In the genomic region with DNA sequence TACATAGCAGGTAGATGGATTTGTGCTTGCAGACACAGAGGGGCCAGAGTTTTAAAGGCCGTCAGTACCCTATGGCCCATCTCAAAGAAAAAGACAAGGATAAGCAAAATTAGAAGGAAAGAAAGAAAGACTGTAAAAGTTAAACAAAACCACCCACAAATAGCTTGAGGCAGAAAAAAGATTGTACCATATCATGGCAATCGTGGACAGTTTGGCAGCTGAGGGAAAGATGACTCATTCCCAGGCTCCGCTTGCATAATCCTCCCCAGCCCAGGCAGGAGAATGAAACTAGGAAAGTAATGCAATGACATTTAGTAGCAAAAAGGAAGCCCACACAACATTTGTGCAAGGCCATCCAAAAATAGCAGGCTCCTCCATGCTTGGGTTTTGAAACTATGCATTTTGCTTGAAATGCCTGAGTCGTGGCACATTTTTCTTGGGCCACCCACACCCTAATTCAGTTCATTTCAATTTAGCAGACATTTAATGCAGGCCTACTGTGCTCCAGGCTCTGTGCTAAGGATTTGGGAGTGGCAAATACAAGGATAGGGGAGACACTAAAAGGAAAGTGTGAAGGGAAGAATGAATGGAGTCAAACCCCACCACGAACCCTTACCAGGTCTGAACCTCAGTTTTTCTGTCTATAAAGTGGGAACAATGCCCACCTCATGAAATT, we compare ENCODE assay signal across 8 cellular contexts. TPM values are rescaled to one million over a fixed set of nuclear protein-coding genes. Genes with fewer than 3 reads are reported as not detected.
DNase-seq lines count a peak whose midpoint lies in the region; ATAC-seq and TF ChIP-seq lines count a peak whose summit lies in the region.

No MANE protein-coding gene starts in this region.

- intact Hi-C loops in CD14-positive monocyte (cut with micrococcal nuclease) (loop anchor here in 1 of 2 donors (10.0 kb wide), 1 partner anchor 60 kb away; no protein-coding TSS in a partner anchor), IMR-90 (cut with micrococcal nuclease) (loop anchor here (1.0 kb wide), 1 partner anchor 41 kb away; the partner anchor contains the start of gene SMAD3), posterior cingulate gyrus (cut with DNase I) (loop anchor here (10.0 kb wide), 1 partner anchor 60 kb away; no protein-coding TSS in a partner anchor)

- H4K5ac ChIP-seq in IMR-90 (ENCODE audit: low read depth, low read length), result peak overlapping the region; percentile 68

- peak overlapping the region; percentile 99 for H2BK20ac ChIP-seq in IMR-90 (ENCODE audit: low read depth, low read length)

- CTCF ChIA-PET in IMR-90 (lab: Yijun Ruan, JAX), result interaction anchor here (1.5 kb wide), 1 partner anchor 77 kb away, joined by 3 read pairs; no protein-coding TSS in a partner anchor

- H3K4me3 ChIP-seq in IMR-90 (ENCODE audit: insufficient read depth, low read depth, low read length) (no peak overlapping the region), gastroesophageal sphincter (no peak overlapping the region)

- in situ Hi-C loops in IMR-90 (cut with MboI; ENCODE audit: low sequenced_read_pairs), result no loop called here

- peak overlapping the region; percentile 98 for H2BK120ac ChIP-seq in IMR-90 (ENCODE audit: low read depth, low read length)

- DNase-seq in CD14-positive monocyte (ENCODE audit: low spot score), result peak; percentile 90
- peak; percentile 97 for DNase-seq in IMR-90
- DNase-seq in activated T-cell treated with anti-CD3 and anti-CD28 coated beads, Interleukin-2, amount 50 U/mL, for 24 hours, result no peak
- peak in 7 of 10 donors; percentile 49 to 92 (median 70) for DNase-seq in posterior cingulate gyrus
- no peak for DNase-seq in GM19238 (ENCODE audit: insufficient read length, low spot score)

- peaks cover 0 to 20% of the 10 kb centered on the region in 2 experiments; a peak in 2 of 4 replicates for H3K79me1 ChIP-seq in IMR-90 (ENCODE audit: low read depth in 1 of 2, low read length in 2 of 2)

- no peak for TF ChIP-seq RAD21 in IMR-90 (IDR thresholded peaks at IDR 0.05; ENCODE audit: low read length)

- H3K56ac ChIP-seq in IMR-90 (ENCODE audit: extremely low read depth, insufficient read depth, low read length), result peak overlapping the region; percentile 65

- peak overlapping the region; percentile 47 to 70 for H3K4me3 Mint-ChIP-seq in CD14-positive monocyte
- no peak overlapping the region for H3K4me3 Mint-ChIP-seq in activated T-cell treated with anti-CD3 and anti-CD28 coated beads, Interleukin-2, amount 50 U/mL, for 24 hours

- no TSS peak for BruUV-seq in IMR-90 (replicated peaks; lab: Mats Ljungman, UMichigan)

- peak overlapping the region; percentile 81 for H2BK5ac ChIP-seq in IMR-90 (ENCODE audit: low read depth, low read length, poor library complexity, severe bottlenecking)

- no peak for TF ChIP-seq CTCF in CD14-positive monocyte (IDR thresholded peaks at IDR 0.05)
- TF ChIP-seq CTCF in IMR-90 (conservative IDR thresholded peaks at IDR 0.05; ENCODE audit: low read depth, low read length), result no peak
- TF ChIP-seq CTCF in gastroesophageal sphincter (IDR thresholded peaks at IDR 0.05), result no peak

- POLR2A ChIA-PET in IMR-90 (lab: Charles Lee; ENCODE audit: unreplicated experiment), result interaction anchor here (0.6 kb wide), 1 partner anchor 41 kb away, joined by 3 read pairs; the partner anchor contains the start of gene SMAD3

- H3K4ac ChIP-seq in IMR-90 (ENCODE audit: low read depth, low read length), result peak overlapping the region; percentile 98

- H3K4me2 ChIP-seq in IMR-90 (ENCODE audit: low read depth, low read length), result peak overlapping the region; percentile 52

- peaks cover 0 to 2% (median 0%) of the 10 kb centered on the region in 3 donors for H3K27me3 Mint-ChIP-seq in CD14-positive monocyte (ENCODE audit: low read depth in 3 of 3)
- peaks cover 3% of the 10 kb centered on the region for H3K27me3 Mint-ChIP-seq in activated T-cell treated with anti-CD3 and anti-CD28 coated beads, Interleukin-2, amount 50 U/mL, for 24 hours

- peak; percentile 79 for ATAC-seq in IMR-90 (ENCODE audit: low read depth)
- peak; percentile 95 for ATAC-seq in gastroesophageal sphincter
- no peak for ATAC-seq in GM18909 (IDR thresholded peaks at IDR 0.05; ENCODE audit: poor library complexity, unreplicated experiment)
- ATAC-seq in HG03469 (IDR thresholded peaks at IDR 0.05; ENCODE audit: unreplicated experiment), result no peak

- H3K9ac ChIP-seq in IMR-90 (ENCODE audit: low read depth, low read length), result no peak overlapping the region

- H3K4me1 ChIP-seq in IMR-90 (ENCODE audit: control insufficient read depth, insufficient read depth, low read length) (peaks cover 24% of the 10 kb centered on the region), gastroesophageal sphincter (peaks cover 20 to 40% (median 27%) of the 10 kb centered on the region in 3 donors)

- H4K8ac ChIP-seq in IMR-90 (ENCODE audit: low read depth in 2 of 2, low read length in 2 of 2), result peak overlapping the region; percentile 56 to 88

- H3K9me3 ChIP-seq in IMR-90 (ENCODE audit: control insufficient read depth, insufficient read depth, low read length), result no peaks in the 10 kb centered on the region
- no peaks in the 10 kb centered on the region for H3K9me3 ChIP-seq in gastroesophageal sphincter

- peak overlapping the region; percentile 94 for H3K23ac ChIP-seq in IMR-90 (ENCODE audit: low read depth, low read length)

- H3K27ac Mint-ChIP-seq in CD14-positive monocyte, result peak overlapping the region; percentile 94 to 99 (median 99)
- H3K27ac Mint-ChIP-seq in activated T-cell treated with anti-CD3 and anti-CD28 coated beads, Interleukin-2, amount 50 U/mL, for 24 hours, result peak overlapping the region; percentile 10

- peak overlapping the region; percentile 93 for H3K18ac ChIP-seq in IMR-90 (ENCODE audit: low read depth, low read length)

- H3K36me3 Mint-ChIP-seq in CD14-positive monocyte, result peaks cover 9 to 10% of the 10 kb centered on the region in 2 donors
- H3K36me3 Mint-ChIP-seq in activated T-cell treated with anti-CD3 and anti-CD28 coated beads, Interleukin-2, amount 50 U/mL, for 24 hours (ENCODE audit: low read depth), result no peaks in the 10 kb centered on the region

- H2BK15ac ChIP-seq in IMR-90 (ENCODE audit: low read depth, low read length), result peak overlapping the region; percentile 99

- dilution Hi-C loops in IMR-90 (cut with HindIII; ENCODE audit: low sequenced_read_pairs, unreplicated experiment), result no loop called here

- H3K9me1 ChIP-seq in IMR-90 (ENCODE audit: insufficient read depth, low read length), result peaks cover 19% of the 10 kb centered on the region

- H3K4me1 Mint-ChIP-seq in CD14-positive monocyte, result peaks cover 77% of the 10 kb centered on the region
- peaks cover 42% of the 10 kb centered on the region for H3K4me1 Mint-ChIP-seq in activated T-cell treated with anti-CD3 and anti-CD28 coated beads, Interleukin-2, amount 50 U/mL, for 24 hours (ENCODE audit: low read depth)

- peaks cover 0 to 2% (median 0%) of the 10 kb centered on the region in 7 donors for H3K9me3 Mint-ChIP-seq in CD14-positive monocyte
- no peaks in the 10 kb centered on the region for H3K9me3 Mint-ChIP-seq in activated T-cell treated with anti-CD3 and anti-CD28 coated beads, Interleukin-2, amount 50 U/mL, for 24 hours

- WGBS in IMR-90 (ENCODE audit: extremely low coverage in 2 of 2, insufficient read length in 1 of 2), 2 experiments, result no CpG with 5 or more reads among the region's 5 CpGs
- 15 to 23% methylated on average over 4 to 5 of the region's 5 CpGs for WGBS in gastroesophageal sphincter (ENCODE audit: low coverage in 1 of 2), 2 donors

- peak overlapping the region; percentile 95 for H3K14ac ChIP-seq in IMR-90 (replicated peaks; ENCODE audit: low read depth, low read length)

- no peaks in the 10 kb centered on the region for H3K27me3 ChIP-seq in IMR-90 (ENCODE audit: control insufficient read depth, insufficient read depth, low read length)
- no peaks in the 10 kb centered on the region for H3K27me3 ChIP-seq in gastroesophageal sphincter

- H3K36me3 ChIP-seq in IMR-90 (ENCODE audit: control insufficient read depth, insufficient read depth, low read length), result no peaks in the 10 kb centered on the region
- H3K36me3 ChIP-seq in gastroesophageal sphincter, result no peaks in the 10 kb centered on the region

- H3K27ac ChIP-seq in IMR-90 (ENCODE audit: insufficient read depth, low read length) (peak overlapping the region; percentile 53), gastroesophageal sphincter (peak overlapping the region; percentile 50 to 79 (median 76))

- TF ChIP-seq POLR2A in IMR-90 (IDR thresholded peaks at IDR 0.05; ENCODE audit: low read depth, low read length) (no peak), gastroesophageal sphincter (IDR thresholded peaks at IDR 0.05) (no peak)

- H4K20me1 ChIP-seq in IMR-90 (ENCODE audit: insufficient read depth, low read length), result no peaks in the 10 kb centered on the region; the same call in 1 of the 2 replicates

- TF ChIP-seq EP300 in gastroesophageal sphincter (IDR thresholded peaks at IDR 0.05), result no peak

- peak overlapping the region; percentile 86 for H2AK9ac ChIP-seq in IMR-90 (replicated peaks; ENCODE audit: low read depth, low read length, poor library complexity)

- peak overlapping the region; percentile 99 for H2AK5ac ChIP-seq in IMR-90 (ENCODE audit: low read depth, low read length)

- H4K91ac ChIP-seq in IMR-90 (ENCODE audit: insufficient read depth, low read depth, low read length), result peak overlapping the region; percentile 97

- H2AFZ ChIP-seq in IMR-90 (replicated peaks; ENCODE audit: low read length, poor library complexity), result peak overlapping the region; percentile 69

TF ChIP-seq in IMR-90, 13 proteins besides CTCF, POLR2A, EP300 and RAD21:
- TF ChIP-seq CHD1 (IDR thresholded peaks at IDR 0.05; ENCODE audit: low read depth, low read length) (no peak), NFE2L2 (IDR thresholded peaks at IDR 0.05; ENCODE audit: low read depth, low read length) (no peak), SMC3 (IDR thresholded peaks at IDR 0.05; ENCODE audit: low read depth, low read length) (no peak), CEBPB (IDR thresholded peaks at IDR 0.05; ENCODE audit: low read depth, low read length) (peak; percentile 100), MAZ (IDR thresholded peaks at IDR 0.05; ENCODE audit: borderline replicate concordance, low read depth, low read length) (no peak; the same call in 1 of the 2 replicates), RFX5 (IDR thresholded peaks at IDR 0.05; ENCODE audit: low read depth, low read length) (no peak), FOS (IDR thresholded peaks at IDR 0.05; ENCODE audit: low read depth, low read length) (peak; percentile 96), BHLHE40 (IDR thresholded peaks at IDR 0.05; ENCODE audit: low read depth, low read length) (peak; percentile 66)

RNA-seq across cellular contexts. Expression of gene SMAD3, which starts 40.9 kb away (rescaled TPM):
- polyA plus RNA-seq in CD14-positive monocyte, result 1 to 10 TPM; 4.4 to 5.4 TPM
- 71.0 and 71.1 TPM in 2 replicates for total RNA-seq in IMR-90 (2012; rRNA removed)
- polyA plus RNA-seq in IMR-90 (2012; rRNA removed), result 177 and 194 TPM in 2 replicates
- polyA plus RNA-seq in IMR-90 (2012; cell fraction: cytosol; rRNA removed), result 153 and 181 TPM in 2 replicates
- 378 and 409 TPM in 2 replicates for polyA plus RNA-seq in IMR-90 (2012; cell fraction: nucleus; rRNA removed; ENCODE audit: low replicate concordance)
- 10 to 100 TPM; 19.8 to 30.6 (median 25.9) TPM for total RNA-seq in gastroesophageal sphincter

Comparison
In these comparisons a context has a peak if more than half of its experiments do, and no peak if none do; other contexts are left out.
1. DNase-seq: peak in CD14-positive monocyte (single experiment), IMR-90 (single experiment) and posterior cingulate gyrus (7 of 10); none in activated T-cell treated with anti-CD3 and anti-CD28 coated beads, Interleukin-2, amount 50 U/mL, for 24 hours (single experiment) and GM19238 (single experiment).
2. ATAC-seq: peak in IMR-90 (single experiment) and gastroesophageal sphincter (single experiment); none in GM18909 (single experiment) and HG03469 (single experiment).